13 cellular contexts compared by ENCODE assay signal in the genomic region with DNA sequence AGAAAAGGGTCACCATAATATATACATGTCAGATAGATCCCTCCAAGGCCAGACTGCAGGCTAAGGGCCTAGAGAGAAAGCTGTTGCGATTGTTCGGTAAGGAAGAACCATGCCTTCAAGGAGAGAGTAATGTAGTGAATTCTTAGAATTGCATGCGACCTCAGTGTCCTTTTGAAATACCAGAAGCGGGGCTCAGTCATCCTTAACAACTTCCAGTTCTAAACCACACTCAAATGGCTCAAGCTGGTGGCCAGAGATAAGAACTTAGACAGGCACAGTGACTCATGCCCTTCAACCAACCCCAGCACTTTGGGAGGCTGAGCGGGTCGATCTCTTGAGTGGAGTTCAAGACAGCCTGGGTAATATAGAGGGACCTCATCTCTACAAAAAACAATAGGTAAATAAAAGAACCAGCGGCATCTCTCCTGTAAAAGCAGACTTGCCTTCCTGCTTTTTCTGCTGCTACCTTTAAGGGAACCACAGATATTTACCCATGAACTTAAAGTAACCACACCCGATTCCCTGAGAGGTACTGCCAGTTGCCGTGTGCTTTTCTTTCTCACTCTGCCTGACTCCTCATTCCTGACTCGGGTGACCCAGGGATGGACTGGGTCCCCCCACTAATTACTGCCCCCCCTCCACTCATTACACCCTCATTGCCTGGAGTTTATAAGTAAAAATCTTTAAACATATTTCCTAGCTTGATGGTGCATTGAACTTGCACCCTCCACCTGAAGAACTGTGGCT. TPM values are rescaled to one million over a fixed set of nuclear protein-coding genes. Genes with fewer than 3 reads are reported as not detected.
DNase-seq lines count a peak whose midpoint lies in the region; ATAC-seq, FAIRE-seq and TF ChIP-seq lines count a peak whose summit lies in the region.
"Had no signal": no experiment of that assay in that cellular context is flagged by ENCODE, and none has a peak within 500 bp of the region (broad histone marks: within the 10 kb centered on the region; RNA-seq: fewer than 3 reads in every experiment).

No MANE protein-coding gene starts in this region.

- no peak overlapping the region for H3K4me2 ChIP-seq in HepG2 (ENCODE audit: low read depth, low read length)

- DNase-seq in right lobe of liver, result no peak
- DNase-seq in HepG2 (ENCODE audit: low spot score), result no peak
- peak; percentile 85 for DNase-seq in OCI-M2 (lab: John Stamatoyannopoulos, UW; ENCODE audit: unreplicated experiment)
- DNase-seq in erythroblast (lab: John Stamatoyannopoulos, UW), result peak; percentile 97 to 99
- no peak for DNase-seq in activated gamma-delta T cell treated with Interleukin-2 at 50 U/mL for 16 hours
- DNase-seq in GM12892 (ENCODE audit: insufficient read length), result no peak
- no peak for DNase-seq in hypothalamus (lab: John Stamatoyannopoulos, UW)
- no peak for DNase-seq in retina
- DNase-seq: activated effector memory CD4-positive, alpha-beta T cell treated with anti-CD3 and anti-CD28 coated beads, Interleukin-2, amount 50 U/mL, for 16 hours; CD8-positive, alpha-beta T cell; effector CD4-positive, alpha-beta T cell; NCI-H2171 treated with DMSO at 0.1 percent for 48 hours; posterior cingulate gyrus had no signal

- POLR2A ChIA-PET in HepG2 (lab: Yijun Ruan, JAX), result no interaction called here

- in situ Hi-C loops in HepG2 (cut with HindIII; ENCODE audit: extremely low pct_ligation_motif_present, low pct_unique_long_range_greater_than_20kb), result no loop called here

- H3K27ac ChIP-seq in right lobe of liver (no peak overlapping the region), HepG2 (ENCODE audit: extremely low read length, insufficient read depth, low read length) (no peak overlapping the region)

- BruUV-seq in HepG2 (replicated peaks; lab: Mats Ljungman, UMichigan), result no TSS peak

- TF ChIP-seq RAD21 in HepG2 (CRISPR knock-in tag; IDR thresholded peaks at IDR 0.05), result no peak

- intact Hi-C loops in right lobe of liver (cut with DNase I) (no loop called here), HepG2 (cut with micrococcal nuclease; ENCODE audit: unreplicated experiment) (no loop called here)

- no peak overlapping the region for H2AFZ ChIP-seq in HepG2 (ENCODE audit: low read length)

- TF ChIP-seq EP300 in HepG2 (IDR thresholded peaks at IDR 0.05; ENCODE audit: low read depth in 2 of 2, low read length in 2 of 2) (no peak), HepG2 (CRISPR knock-in tag; IDR thresholded peaks at IDR 0.05; ENCODE audit: borderline replicate concordance) (no peak)

- no peak for TF ChIP-seq POLR2A in right lobe of liver (IDR thresholded peaks at IDR 0.05)
- TF ChIP-seq POLR2A in HepG2 (IDR thresholded peaks at IDR 0.05; ENCODE audit: insufficient read depth in 1 of 2, low read depth in 2 of 2, low read length in 2 of 2), result no peak
- peak; percentile 73 for TF ChIP-seq POLR2A in erythroblast (IDR thresholded peaks at IDR 0.05; ENCODE audit: low read length)
- no peak for TF ChIP-seq POLR2A in GM12892 (IDR thresholded peaks at IDR 0.05; ENCODE audit: low read depth, low read length)

- ATAC-seq in right lobe of liver (peak; percentile 11 to 72 (median 58)), HepG2 (no peak)
- ATAC-seq: CD8-positive, alpha-beta T cell had no signal

- no peaks in the 10 kb centered on the region for H3K9me3 ChIP-seq in right lobe of liver
- no peaks in the 10 kb centered on the region for H3K9me3 ChIP-seq in HepG2 (ENCODE audit: low read length)

- TF ChIP-seq CTCF in right lobe of liver (IDR thresholded peaks at IDR 0.05) (no peak), HepG2 (CRISPR knock-in tag; IDR thresholded peaks at IDR 0.05) (no peak)

- peaks cover 3% of the 10 kb centered on the region; the same call in 1 of the 2 replicates for H4K20me1 ChIP-seq in HepG2 (ENCODE audit: insufficient read depth, low read length)

- H3K9ac ChIP-seq in HepG2 (ENCODE audit: insufficient read depth, low read depth, low read length), result no peak overlapping the region

- H3K36me3 ChIP-seq in right lobe of liver (no peaks in the 10 kb centered on the region), HepG2 (replicated peaks in 1 of 2; ENCODE audit: control insufficient read depth in 1 of 2, insufficient read depth in 2 of 2, low read length in 2 of 2) (no peaks in the 10 kb centered on the region)

- CTCF ChIA-PET in HepG2 (lab: Yijun Ruan, JAX; ENCODE audit: low intra/inter-chr PET ratio, low total read pairs), result no interaction called here

- H3K4me1 ChIP-seq in right lobe of liver (no peaks in the 10 kb centered on the region), HepG2 (ENCODE audit: insufficient read depth, low read length) (no peaks in the 10 kb centered on the region)

- no peaks in the 10 kb centered on the region for H3K27me3 ChIP-seq in right lobe of liver
- H3K27me3 ChIP-seq in HepG2 (ENCODE audit: control insufficient read depth in 1 of 2, insufficient read depth in 2 of 2, low read length in 2 of 2), result no peaks in the 10 kb centered on the region; a peak in 2 of 5 replicates

- 30% methylated on average over 10 of the region's 10 CpGs for WGBS in right lobe of liver (ENCODE audit: insufficient coverage, low coverage, low lambda C conversion rate, missing lambda C conversion rate)
- 20% methylated on average over 10 of the region's 10 CpGs for WGBS in HepG2 (ENCODE audit: low lambda C conversion rate)

- no peaks in the 10 kb centered on the region for H3K79me2 ChIP-seq in HepG2 (ENCODE audit: insufficient read depth, low read length)

- FAIRE-seq in HepG2 (lab: Jason Lieb, UNC), result no peak
- no peak for FAIRE-seq in GM12892 (lab: Jason Lieb, UNC)

- no peak overlapping the region for H3K4me3 ChIP-seq in right lobe of liver
- H3K4me3 ChIP-seq in HepG2 (replicated peaks in 1 of 3; ENCODE audit: insufficient read depth in 1 of 3, low read depth in 2 of 3, low read length in 3 of 3), result no peak overlapping the region

RNA-seq across cellular contexts. Expression of a gene that starts 15.4 kb away (rescaled TPM):
- total RNA-seq in right lobe of liver (not detected), HepG2 (2016; rRNA removed; fragmentation: Illumina TruSeq; extraction: Trizol) (not detected in 2 replicates)
- total RNA-seq in HepG2 (2016; cell fraction: cytosol; rRNA removed; fragmentation: Illumina TruSeq; extraction: Trizol; ENCODE audit: low read depth), result not detected in 2 replicates
- total RNA-seq in HepG2 (2016; cell fraction: insoluble cytoplasmic fraction; rRNA removed; fragmentation: Illumina TruSeq; extraction: Trizol), result not detected in 2 replicates
- not detected in 2 replicates for total RNA-seq in HepG2 (2016; cell fraction: membrane; rRNA removed; fragmentation: Illumina TruSeq; extraction: Trizol)
- not detected in 2 replicates for total RNA-seq in HepG2 (2016; cell fraction: nucleus; rRNA removed; fragmentation: Illumina TruSeq; extraction: Trizol)
- polyA plus RNA-seq in HepG2 (2011; rRNA removed), result not detected in 2 replicates
- polyA plus RNA-seq in HepG2 (2011; cell fraction: cytosol; rRNA removed), result not detected in 2 replicates
- not detected in 2 replicates for polyA plus RNA-seq in HepG2 (2011; cell fraction: nucleus; rRNA removed)
- polyA plus RNA-seq in HepG2 (2012), result not detected in 2 replicates
- not detected in 2 replicates for polyA plus RNA-seq in HepG2 (2016; cell fraction: cytosol; fragmentation: Illumina TruSeq; extraction: Trizol; ENCODE audit: low read depth)
- polyA plus RNA-seq in HepG2 (2016; cell fraction: insoluble cytoplasmic fraction; fragmentation: Illumina TruSeq; extraction: Trizol; ENCODE audit: low read depth), result not detected in 2 replicates
- polyA plus RNA-seq in HepG2 (2016; cell fraction: membrane; fragmentation: Illumina TruSeq; extraction: Trizol; ENCODE audit: low read depth), result not detected in 2 replicates
- polyA plus RNA-seq in HepG2 (2016; cell fraction: nucleus; fragmentation: Illumina TruSeq; extraction: Trizol; ENCODE audit: insufficient read depth, low read depth), result not detected in 2 replicates
- polyA minus RNA-seq in HepG2 (2011; rRNA and poly(A)+ RNA removed; ENCODE audit: low replicate concordance), result not detected in 2 replicates
- polyA minus RNA-seq in HepG2 (2011; cell fraction: cytosol; rRNA and poly(A)+ RNA removed), result not detected in 2 replicates
- polyA minus RNA-seq in HepG2 (2011; cell fraction: nucleus; rRNA and poly(A)+ RNA removed), result not detected in 2 replicates
- polyA plus RNA-seq in GM12892 (2012; ENCODE audit: missing spikeins), result 1.00 TPM
- total RNA-seq: CD8-positive, alpha-beta T cell had no signal

RNA-seq across cellular contexts. Expression of a gene that starts 24.3 kb away (rescaled TPM):
- total RNA-seq in right lobe of liver, result 1 to 10 TPM; 1.2 to 5.2 (median 4.4) TPM
- total RNA-seq in HepG2 (2016; rRNA removed; fragmentation: Illumina TruSeq; extraction: Trizol), result 1.5 and 2.3 TPM in 2 replicates
- total RNA-seq in HepG2 (2016; cell fraction: cytosol; rRNA removed; fragmentation: Illumina TruSeq; extraction: Trizol; ENCODE audit: low read depth), result 0.09 and 0.10 TPM in 2 replicates
- 2.7 and 2.8 TPM in 2 replicates for total RNA-seq in HepG2 (2016; cell fraction: insoluble cytoplasmic fraction; rRNA removed; fragmentation: Illumina TruSeq; extraction: Trizol)
- 0.65 and 1.1 TPM in 2 replicates for total RNA-seq in HepG2 (2016; cell fraction: membrane; rRNA removed; fragmentation: Illumina TruSeq; extraction: Trizol)
- 1.6 and 2.5 TPM in 2 replicates for total RNA-seq in HepG2 (2016; cell fraction: nucleus; rRNA removed; fragmentation: Illumina TruSeq; extraction: Trizol)
- 1.1 and 1.2 TPM in 2 replicates for polyA plus RNA-seq in HepG2 (2011; rRNA removed)
- 0.55 and 0.62 TPM in 2 replicates for polyA plus RNA-seq in HepG2 (2011; cell fraction: cytosol; rRNA removed)
- 2.2 and 2.5 TPM in 2 replicates for polyA plus RNA-seq in HepG2 (2011; cell fraction: nucleus; rRNA removed)
- polyA plus RNA-seq in HepG2 (2012), result 1.5 and 1.9 TPM in 2 replicates
- 0.11 and 0.20 TPM in 2 replicates for polyA plus RNA-seq in HepG2 (2016; cell fraction: cytosol; fragmentation: Illumina TruSeq; extraction: Trizol; ENCODE audit: low read depth)
- polyA plus RNA-seq in HepG2 (2016; cell fraction: insoluble cytoplasmic fraction; fragmentation: Illumina TruSeq; extraction: Trizol; ENCODE audit: low read depth), result 2.0 and 2.6 TPM in 2 replicates
- 0.32 and 0.44 TPM in 2 replicates for polyA plus RNA-seq in HepG2 (2016; cell fraction: membrane; fragmentation: Illumina TruSeq; extraction: Trizol; ENCODE audit: low read depth)
- polyA plus RNA-seq in HepG2 (2016; cell fraction: nucleus; fragmentation: Illumina TruSeq; extraction: Trizol; ENCODE audit: insufficient read depth, low read depth), result 2.6 and 6.4 TPM in 2 replicates
- 2.2 and 5.2 TPM in 2 replicates for polyA minus RNA-seq in HepG2 (2011; rRNA and poly(A)+ RNA removed; ENCODE audit: low replicate concordance)
- polyA minus RNA-seq in HepG2 (2011; cell fraction: cytosol; rRNA and poly(A)+ RNA removed), result 1.1 and 1.6 TPM in 2 replicates
- polyA minus RNA-seq in HepG2 (2011; cell fraction: nucleus; rRNA and poly(A)+ RNA removed), result 4.4 and 4.5 TPM in 2 replicates
- polyA plus RNA-seq in GM12892 (2012; ENCODE audit: missing spikeins), result 5.9 TPM

RNA-seq across cellular contexts. Expression of a gene that starts 45.2 kb away (rescaled TPM):
- total RNA-seq in right lobe of liver (under 1 TPM in 5 of 6 experiments, not detected in 1; 0.12 to 0.63 (median 0.33) TPM), HepG2 (2016; rRNA removed; fragmentation: Illumina TruSeq; extraction: Trizol) (not detected in 2 replicates)
- total RNA-seq in HepG2 (2016; cell fraction: cytosol; rRNA removed; fragmentation: Illumina TruSeq; extraction: Trizol; ENCODE audit: low read depth), result not detected in 2 replicates
- total RNA-seq in HepG2 (2016; cell fraction: insoluble cytoplasmic fraction; rRNA removed; fragmentation: Illumina TruSeq; extraction: Trizol), result not detected in 2 replicates
- total RNA-seq in HepG2 (2016; cell fraction: membrane; rRNA removed; fragmentation: Illumina TruSeq; extraction: Trizol), result not detected in 2 replicates
- not detected in 2 replicates for total RNA-seq in HepG2 (2016; cell fraction: nucleus; rRNA removed; fragmentation: Illumina TruSeq; extraction: Trizol)
- not detected in 2 replicates for polyA plus RNA-seq in HepG2 (2011; rRNA removed)
- not detected in 2 replicates for polyA plus RNA-seq in HepG2 (2011; cell fraction: cytosol; rRNA removed)
- not detected in 2 replicates for polyA plus RNA-seq in HepG2 (2011; cell fraction: nucleus; rRNA removed)
- not detected in 2 replicates for polyA plus RNA-seq in HepG2 (2012)
- not detected in 2 replicates for polyA plus RNA-seq in HepG2 (2016; cell fraction: cytosol; fragmentation: Illumina TruSeq; extraction: Trizol; ENCODE audit: low read depth)
- not detected in 2 replicates for polyA plus RNA-seq in HepG2 (2016; cell fraction: insoluble cytoplasmic fraction; fragmentation: Illumina TruSeq; extraction: Trizol; ENCODE audit: low read depth)
- polyA plus RNA-seq in HepG2 (2016; cell fraction: membrane; fragmentation: Illumina TruSeq; extraction: Trizol; ENCODE audit: low read depth), result not detected in 2 replicates
- polyA plus RNA-seq in HepG2 (2016; cell fraction: nucleus; fragmentation: Illumina TruSeq; extraction: Trizol; ENCODE audit: insufficient read depth, low read depth), result not detected in 2 replicates
- polyA minus RNA-seq in HepG2 (2011; rRNA and poly(A)+ RNA removed; ENCODE audit: low replicate concordance), result not detected in 2 replicates
- polyA minus RNA-seq in HepG2 (2011; cell fraction: cytosol; rRNA and poly(A)+ RNA removed), result not detected in 2 replicates
- not detected in 2 replicates for polyA minus RNA-seq in HepG2 (2011; cell fraction: nucleus; rRNA and poly(A)+ RNA removed)
- not detected for polyA plus RNA-seq in GM12892 (2012; ENCODE audit: missing spikeins)
- total RNA-seq: CD8-positive, alpha-beta T cell had no signal

Comparison
In these comparisons a context has a peak if more than half of its experiments do, and no peak if none do; other contexts are left out.
1. DNase-seq: peak in OCI-M2 (single experiment) and erythroblast (2 of 2); none in right lobe of liver (0 of 3), HepG2 (single experiment), activated gamma-delta T cell treated with Interleukin-2 at 50 U/mL for 16 hours (single experiment), GM12892 (single experiment), hypothalamus (0 of 51) and retina (single experiment).